Comparison of ENCODE assay signal across 12 cellular contexts in the genomic region with DNA sequence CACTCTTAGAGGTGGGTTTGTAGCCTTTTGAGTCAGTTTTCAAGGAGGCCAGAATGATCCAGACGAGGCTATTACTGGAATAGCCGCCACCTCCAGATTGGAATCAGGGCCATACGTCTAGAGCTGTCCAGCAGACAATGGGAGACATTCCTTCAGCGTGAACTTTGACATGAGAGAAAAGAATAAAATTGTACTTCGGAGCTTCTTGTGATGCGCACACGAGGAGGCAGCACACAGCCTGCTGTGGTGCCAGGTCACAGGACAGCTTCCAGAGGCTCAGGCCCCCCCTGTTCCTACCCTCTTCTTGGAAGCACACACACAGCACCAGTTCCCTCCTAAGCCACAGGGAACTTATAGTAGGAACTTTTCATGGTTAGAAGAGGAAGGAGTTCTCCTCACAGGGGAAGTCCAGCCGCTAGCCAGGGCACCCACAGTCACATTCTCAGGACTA.
DNase-seq lines count a peak whose midpoint lies in the region; ATAC-seq and TF ChIP-seq lines count a peak whose summit lies in the region.
"Had no signal": no experiment of that assay in that cellular context is flagged by ENCODE, and none has a peak within 500 bp of the region (broad histone marks: within the 10 kb centered on the region; RNA-seq: fewer than 3 reads in every experiment).

No MANE protein-coding gene starts in this region.

- H4K8ac ChIP-seq in mesenchymal stem cell (ENCODE audit: low read length), result no peak overlapping the region

- no peak overlapping the region for H2AK5ac ChIP-seq in mesenchymal stem cell (ENCODE audit: low read length, severe bottlenecking)

- DNase-seq in HAP-1 (ENCODE audit: low spot score in 2 of 2) (peak; percentile 12), endodermal cell (no peak), mesenchymal stem cell (peak; percentile 27), NCI-H226 (no peak), Kasumi-1 (lab: John Stamatoyannopoulos, UW) (no peak)
- DNase-seq: CD4-positive, CD25-positive, alpha-beta regulatory T cell; immature natural killer cell had no signal

- H3K9me3 ChIP-seq in HAP-1 (no peaks in the 10 kb centered on the region), endodermal cell (ENCODE audit: control insufficient read depth, low read length) (no peaks in the 10 kb centered on the region), mesenchymal stem cell (ENCODE audit: control insufficient read depth, low read length) (no peaks in the 10 kb centered on the region), stomach smooth muscle (ENCODE audit: control insufficient read depth in 2 of 2, low read length in 2 of 2) (no peaks in the 10 kb centered on the region)

- no peak overlapping the region for H3K14ac ChIP-seq in mesenchymal stem cell (ENCODE audit: low read length in 2 of 2)

- no peak overlapping the region for H3K23ac ChIP-seq in mesenchymal stem cell (ENCODE audit: low read length in 2 of 2)

- WGBS in endodermal cell (ENCODE audit: insufficient coverage in 1 of 2, insufficient read length in 1 of 2), 2 experiments, result 50 to 80% methylated on average over 3 to 8 of the region's 8 CpGs
- WGBS in mesenchymal stem cell, result 63% methylated on average over 8 of the region's 8 CpGs

- peaks cover 12% of the 10 kb centered on the region for H3K79me1 ChIP-seq in mesenchymal stem cell (replicated peaks; ENCODE audit: low read length, poor library complexity, severe bottlenecking)

- no peak for ATAC-seq in HG02973 (IDR thresholded peaks at IDR 0.05; ENCODE audit: unreplicated experiment)
- ATAC-seq in GM18861 (IDR thresholded peaks at IDR 0.05; ENCODE audit: unreplicated experiment), result no peak
- ATAC-seq: K562 had no signal

- H2AFZ ChIP-seq in mesenchymal stem cell (ENCODE audit: low read depth, low read length), result no peak overlapping the region

- H3K27me3 ChIP-seq in HAP-1 (ENCODE audit: low read depth), result no peaks in the 10 kb centered on the region
- H3K27me3 ChIP-seq in endodermal cell (ENCODE audit: control insufficient read depth, insufficient read depth, low read length, poor library complexity, severe bottlenecking), result no peaks in the 10 kb centered on the region
- no peaks in the 10 kb centered on the region for H3K27me3 ChIP-seq in mesenchymal stem cell (ENCODE audit: control insufficient read depth in 1 of 2, insufficient read depth in 1 of 2, low read length in 2 of 2)
- H3K27me3 ChIP-seq in stomach smooth muscle (ENCODE audit: control insufficient read depth in 1 of 2, insufficient read depth in 2 of 2, low read length in 2 of 2), result no peaks in the 10 kb centered on the region

- no peak for TF ChIP-seq CTCF in endodermal cell (conservative IDR thresholded peaks at IDR 0.05)

- no peak overlapping the region for H2BK120ac ChIP-seq in mesenchymal stem cell (ENCODE audit: low read depth, low read length)

- H2BK5ac ChIP-seq in mesenchymal stem cell (ENCODE audit: low read depth, low read length, poor library complexity, severe bottlenecking), result no peak overlapping the region

- H3K36me3 ChIP-seq in HAP-1 (replicated peaks) (peaks cover 4% of the 10 kb centered on the region; the same call in 1 of the 2 replicates), endodermal cell (ENCODE audit: control insufficient read depth, insufficient read depth, low read length) (peaks cover 24% of the 10 kb centered on the region), mesenchymal stem cell (ENCODE audit: control insufficient read depth in 1 of 2, insufficient read depth in 2 of 2, low read depth in 1 of 2, low read length in 2 of 2) (peaks cover 15 to 25% of the 10 kb centered on the region in 2 experiments), stomach smooth muscle (ENCODE audit: control insufficient read depth in 2 of 2, insufficient read depth in 2 of 2, low read length in 2 of 2) (peaks cover 0 to 8% of the 10 kb centered on the region in 2 donors)

- no peak overlapping the region for H3K4me2 ChIP-seq in mesenchymal stem cell (ENCODE audit: low read length, poor library complexity, severe bottlenecking)

- no peaks in the 10 kb centered on the region for H3K27me3 Mint-ChIP-seq in endodermal cell (ENCODE audit: insufficient read depth)
- H3K27me3 Mint-ChIP-seq: CD4-positive, CD25-positive, alpha-beta regulatory T cell had no signal

- no peak overlapping the region for H4K91ac ChIP-seq in mesenchymal stem cell (ENCODE audit: low read length)

- peak overlapping the region in 1 of 2 experiments; percentile 42 for H2BK12ac ChIP-seq in mesenchymal stem cell (ENCODE audit: low read length in 2 of 2)

- in situ Hi-C loops in HAP-1 (cut with MboI; ENCODE audit: low sequenced_read_pairs), result no loop called here

- peak overlapping the region; percentile 88 for H3K27ac ChIP-seq in endodermal cell (ENCODE audit: low read depth, low read length)
- peak overlapping the region; percentile 28 for H3K27ac ChIP-seq in mesenchymal stem cell (ENCODE audit: low read length, poor library complexity, severe bottlenecking)
- H3K27ac ChIP-seq in stomach smooth muscle (ENCODE audit: low read length), result peak overlapping the region; percentile 88

- H3K4me3 ChIP-seq in HAP-1 (no peak overlapping the region), endodermal cell (ENCODE audit: low read length) (no peak overlapping the region), mesenchymal stem cell (ENCODE audit: insufficient read depth in 1 of 2, low read depth in 1 of 2, low read length in 2 of 2) (no peak overlapping the region), stomach smooth muscle (ENCODE audit: low read length in 2 of 2) (peak overlapping the region in 1 of 2 donors; percentile 15)
- H3K4me3 ChIP-seq: K562 had no signal

- peak overlapping the region in 1 of 2 experiments; percentile 24 for H3K18ac ChIP-seq in mesenchymal stem cell (ENCODE audit: low read depth in 1 of 2, low read length in 2 of 2)

- H3K9ac ChIP-seq in endodermal cell (ENCODE audit: extremely low read depth, low read length, poor library complexity, severe bottlenecking) (no peak overlapping the region), mesenchymal stem cell (ENCODE audit: low read length) (no peak overlapping the region), stomach smooth muscle (ENCODE audit: low read length in 2 of 2) (peak overlapping the region in 1 of 2 donors; percentile 50)

- peaks cover 25% of the 10 kb centered on the region for H3K36me3 Mint-ChIP-seq in endodermal cell (ENCODE audit: low read depth)

- H2BK15ac ChIP-seq in mesenchymal stem cell (ENCODE audit: low read depth, poor library complexity, severe bottlenecking), result no peak overlapping the region

- no peak overlapping the region for H3K4me3 Mint-ChIP-seq in endodermal cell
- H3K4me3 Mint-ChIP-seq: CD4-positive, CD25-positive, alpha-beta regulatory T cell; immature natural killer cell; T-helper 2 cell treated with Interferon-gamma antibody and Interleukin-4, amounts not matched to agents 5 μg/mL and 100 μg/mL, for 36 hours had no signal

- H3K27ac Mint-ChIP-seq in endodermal cell, result no peak overlapping the region
- H3K27ac Mint-ChIP-seq: T-helper 2 cell treated with Interferon-gamma antibody and Interleukin-4, amounts not matched to agents 5 μg/mL and 100 μg/mL, for 36 hours had no signal

- peaks cover 25% of the 10 kb centered on the region for H3K9me3 Mint-ChIP-seq in endodermal cell

- H3K4ac ChIP-seq in mesenchymal stem cell (ENCODE audit: low read depth in 1 of 2, low read length in 2 of 2), result no peak overlapping the region

- no peaks in the 10 kb centered on the region for H3K4me1 ChIP-seq in HAP-1
- H3K4me1 ChIP-seq in endodermal cell (ENCODE audit: control insufficient read depth, insufficient read depth, low read length), result peaks cover 5% of the 10 kb centered on the region
- peaks cover 9% of the 10 kb centered on the region for H3K4me1 ChIP-seq in mesenchymal stem cell (ENCODE audit: control insufficient read depth, insufficient read depth, low read depth, low read length)
- H3K4me1 ChIP-seq in stomach smooth muscle (ENCODE audit: control insufficient read depth, insufficient read depth, low read length), result peaks cover 27% of the 10 kb centered on the region

- H3K4me1 Mint-ChIP-seq in endodermal cell, result peaks cover 5% of the 10 kb centered on the region
- H3K4me1 Mint-ChIP-seq: CD4-positive, CD25-positive, alpha-beta regulatory T cell; immature natural killer cell had no signal

Comparison
In these comparisons a context has a peak if more than half of its experiments do, and no peak if none do; other contexts are left out.
1. DNase-seq: peak in HAP-1 (2 of 2) and mesenchymal stem cell (single experiment); none in endodermal cell (single experiment), NCI-H226 (single experiment) and Kasumi-1 (0 of 2).
2. H3K27ac ChIP-seq: peak in every context shown above with its lines; median percentile 88 in endodermal cell; 88 in stomach smooth muscle; 28 in mesenchymal stem cell.